12 cellular contexts compared by ENCODE assay signal in genomic region chr5:148966348-148966747, GRCh38.
DNase-seq lines count a peak whose midpoint lies in the region; ATAC-seq and TF ChIP-seq lines count a peak whose summit lies in the region.
"Had no signal": no experiment of that assay in that cellular context is flagged by ENCODE, and none has a peak within 500 bp of the region (broad histone marks: within the 10 kb centered on the region; RNA-seq: fewer than 3 reads in every experiment).

No MANE protein-coding gene starts in this region.

- H3K9me3 Mint-ChIP-seq in activated T-helper 2 cell treated with anti-CD3 and anti-CD28 coated beads, Interferon-gamma antibody, Interleukin-2, Interleukin-4, amounts not matched to agents 10 μg/mL and 5 μg/mL and 100 μg/mL, durations not matched to agents 14 hours and 24 hours and 36 hours = no peaks in the 10 kb centered on the region
- H3K9me3 Mint-ChIP-seq in activated CD4-positive, alpha-beta T cell treated with anti-CD3 and anti-CD28 coated beads, Interleukin-2, amount 10 ng/mL, durations not matched to agents 7 days and 5 days = peaks cover 4% of the 10 kb centered on the region
- no peaks in the 10 kb centered on the region for H3K9me3 Mint-ChIP-seq in effector memory CD8-positive, alpha-beta T cell
- H3K9me3 Mint-ChIP-seq: central memory CD8-positive, alpha-beta T cell; IgD-negative memory B cell had no signal

- H3K9ac ChIP-seq in rectal smooth muscle tissue (ENCODE audit: low read length) = no peak overlapping the region

- peaks cover 4% of the 10 kb centered on the region for H3K4me1 Mint-ChIP-seq in activated T-helper 2 cell treated with anti-CD3 and anti-CD28 coated beads, Interferon-gamma antibody, Interleukin-2, Interleukin-4, amounts not matched to agents 10 μg/mL and 5 μg/mL and 100 μg/mL, durations not matched to agents 14 hours and 24 hours and 36 hours (ENCODE audit: low read depth)
- H3K4me1 Mint-ChIP-seq in activated CD4-positive, alpha-beta T cell treated with anti-CD3 and anti-CD28 coated beads, Interleukin-2, amount 10 ng/mL, durations not matched to agents 7 days and 5 days = peaks cover 9% of the 10 kb centered on the region
- peaks cover 4 to 6% of the 10 kb centered on the region in 2 donors for H3K4me1 Mint-ChIP-seq in effector memory CD8-positive, alpha-beta T cell (ENCODE audit: low read depth in 2 of 2)

- peak in 3 of 4 donors; percentile 35 to 45 (median 35) for DNase-seq in body of pancreas
- DNase-seq in left ventricle myocardium inferior = no peak
- DNase-seq in activated T-helper 2 cell treated with anti-CD3 and anti-CD28 coated beads, Interferon-gamma antibody, Interleukin-2, Interleukin-4, amounts not matched to agents 10 μg/mL and 5 μg/mL and 100 μg/mL, durations not matched to agents 14 hours and 24 hours and 36 hours (ENCODE audit: low spot score) = no peak
- no peak for DNase-seq in activated CD4-positive, alpha-beta T cell treated with anti-CD3 and anti-CD28 coated beads, Interleukin-2, amount 10 ng/mL, durations not matched to agents 7 days and 5 days
- DNase-seq in LoVo (ENCODE audit: low spot score) = no peak
- DNase-seq in effector memory CD8-positive, alpha-beta T cell = no peak
- DNase-seq: activated naive CD4-positive, alpha-beta T cell; NCI-H1436 had no signal

- no peaks in the 10 kb centered on the region for H3K36me3 Mint-ChIP-seq in activated T-helper 2 cell treated with anti-CD3 and anti-CD28 coated beads, Interferon-gamma antibody, Interleukin-2, Interleukin-4, amounts not matched to agents 10 μg/mL and 5 μg/mL and 100 μg/mL, durations not matched to agents 14 hours and 24 hours and 36 hours (ENCODE audit: low read depth)
- peaks cover 2% of the 10 kb centered on the region for H3K36me3 Mint-ChIP-seq in activated CD4-positive, alpha-beta T cell treated with anti-CD3 and anti-CD28 coated beads, Interleukin-2, amount 10 ng/mL, durations not matched to agents 7 days and 5 days (ENCODE audit: low read depth)
- H3K36me3 Mint-ChIP-seq in effector memory CD8-positive, alpha-beta T cell (ENCODE audit: insufficient read depth) = no peaks in the 10 kb centered on the region
- H3K36me3 Mint-ChIP-seq: IgD-negative memory B cell had no signal

- no peak overlapping the region for H3K4me3 Mint-ChIP-seq in activated T-helper 2 cell treated with anti-CD3 and anti-CD28 coated beads, Interferon-gamma antibody, Interleukin-2, Interleukin-4, amounts not matched to agents 10 μg/mL and 5 μg/mL and 100 μg/mL, durations not matched to agents 14 hours and 24 hours and 36 hours (ENCODE audit: low read depth)
- no peak overlapping the region for H3K4me3 Mint-ChIP-seq in activated CD4-positive, alpha-beta T cell treated with anti-CD3 and anti-CD28 coated beads, Interleukin-2, amount 10 ng/mL, durations not matched to agents 7 days and 5 days
- no peak overlapping the region for H3K4me3 Mint-ChIP-seq in effector memory CD8-positive, alpha-beta T cell
- H3K4me3 Mint-ChIP-seq: central memory CD8-positive, alpha-beta T cell; IgD-negative memory B cell had no signal

- no peak for TF ChIP-seq POLR2A in body of pancreas (IDR thresholded peaks at IDR 0.05)

- CTCF ChIA-PET in activated CD4-positive, alpha-beta T cell treated with anti-CD3 and anti-CD28 coated beads, Interleukin-2, amount 10 ng/mL, durations not matched to agents 7 days and 5 days (lab: Charles Lee) = interaction anchor here (1.3 kb wide), 1 partner anchor 15 kb away, joined by 3 read pairs; no protein-coding TSS in a partner anchor

- H3K4me1 ChIP-seq in body of pancreas (peaks cover 15% of the 10 kb centered on the region), left ventricle myocardium inferior (peaks cover 53% of the 10 kb centered on the region), rectal smooth muscle tissue (ENCODE audit: control insufficient read depth, insufficient read depth, low read length) (no peaks in the 10 kb centered on the region)

- TF ChIP-seq CTCF in C4-2B (conservative IDR thresholded peaks at IDR 0.05) = no peak
- TF ChIP-seq CTCF in body of pancreas (IDR thresholded peaks at IDR 0.05) = no peak
- TF ChIP-seq CTCF in left ventricle myocardium inferior (IDR thresholded peaks at IDR 0.05; ENCODE audit: borderline replicate concordance) = no peak

- peak overlapping the region; percentile 58 for H3K27ac ChIP-seq in C4-2B
- H3K27ac ChIP-seq in body of pancreas = peak overlapping the region; percentile 27 to 77 (median 52)
- peak overlapping the region; percentile 81 for H3K27ac ChIP-seq in left ventricle myocardium inferior (replicated peaks)
- peak overlapping the region; percentile 16 for H3K27ac ChIP-seq in rectal smooth muscle tissue (ENCODE audit: low read depth, low read length)

- H3K27ac Mint-ChIP-seq in activated T-helper 2 cell treated with anti-CD3 and anti-CD28 coated beads, Interferon-gamma antibody, Interleukin-2, Interleukin-4, amounts not matched to agents 10 μg/mL and 5 μg/mL and 100 μg/mL, durations not matched to agents 14 hours and 24 hours and 36 hours = no peak overlapping the region
- no peak overlapping the region for H3K27ac Mint-ChIP-seq in activated CD4-positive, alpha-beta T cell treated with anti-CD3 and anti-CD28 coated beads, Interleukin-2, amount 10 ng/mL, durations not matched to agents 7 days and 5 days
- no peak overlapping the region for H3K27ac Mint-ChIP-seq in effector memory CD8-positive, alpha-beta T cell

- POLR2A ChIA-PET in activated CD4-positive, alpha-beta T cell treated with anti-CD3 and anti-CD28 coated beads, Interleukin-2, amount 10 ng/mL, durations not matched to agents 7 days and 5 days (lab: Charles Lee) = no interaction called here

- peaks cover 7% of the 10 kb centered on the region for H3K27me3 Mint-ChIP-seq in activated T-helper 2 cell treated with anti-CD3 and anti-CD28 coated beads, Interferon-gamma antibody, Interleukin-2, Interleukin-4, amounts not matched to agents 10 μg/mL and 5 μg/mL and 100 μg/mL, durations not matched to agents 14 hours and 24 hours and 36 hours (ENCODE audit: low read depth)
- peaks cover 9% of the 10 kb centered on the region for H3K27me3 Mint-ChIP-seq in activated CD4-positive, alpha-beta T cell treated with anti-CD3 and anti-CD28 coated beads, Interleukin-2, amount 10 ng/mL, durations not matched to agents 7 days and 5 days
- H3K27me3 Mint-ChIP-seq in effector memory CD8-positive, alpha-beta T cell = no peaks in the 10 kb centered on the region
- H3K27me3 Mint-ChIP-seq: central memory CD8-positive, alpha-beta T cell had no signal

- H3K36me3 ChIP-seq in body of pancreas (replicated peaks in 1 of 2; ENCODE audit: insufficient read depth in 1 of 2, low read depth in 2 of 2) (no peaks in the 10 kb centered on the region), left ventricle myocardium inferior (no peaks in the 10 kb centered on the region), rectal smooth muscle tissue (ENCODE audit: control insufficient read depth, insufficient read depth, low read length) (no peaks in the 10 kb centered on the region)

- intact Hi-C loops in body of pancreas (cut with DNase I) (no loop called here), left ventricle myocardium inferior (cut with micrococcal nuclease) (no loop called here)
- intact Hi-C loops in activated T-helper 2 cell treated with anti-CD3 and anti-CD28 coated beads, Interferon-gamma antibody, Interleukin-2, Interleukin-4, amounts not matched to agents 10 μg/mL and 5 μg/mL and 100 μg/mL, durations not matched to agents 14 hours and 24 hours and 36 hours (cut with micrococcal nuclease) = no loop called here

- no peaks in the 10 kb centered on the region for H3K27me3 ChIP-seq in body of pancreas
- H3K27me3 ChIP-seq in left ventricle myocardium inferior (ENCODE audit: low read depth) = no peaks in the 10 kb centered on the region
- no peaks in the 10 kb centered on the region for H3K27me3 ChIP-seq in rectal smooth muscle tissue (ENCODE audit: control insufficient read depth, insufficient read depth, low read length)

- 54 to 55% methylated on average over 4 of the region's 4 CpGs for WGBS in body of pancreas, 2 donors

- H3K4me3 ChIP-seq in body of pancreas (no peak overlapping the region), left ventricle myocardium inferior (no peak overlapping the region), rectal smooth muscle tissue (ENCODE audit: low read length) (no peak overlapping the region)

- peak; percentile 30 for ATAC-seq in body of pancreas
- ATAC-seq in effector memory CD8-positive, alpha-beta T cell (replicated peaks) = no peak

- no peaks in the 10 kb centered on the region for H3K9me3 ChIP-seq in body of pancreas
- no peaks in the 10 kb centered on the region for H3K9me3 ChIP-seq in left ventricle myocardium inferior (replicated peaks)

Comparison
In these comparisons a context has a peak if more than half of its experiments do, and no peak if none do; other contexts are left out.
1. H3K27ac ChIP-seq: peak in every context shown above with its lines; median percentile 81 in left ventricle myocardium inferior; 58 in C4-2B; 52 in body of pancreas; 16 in rectal smooth muscle tissue.
2. DNase-seq: peak in body of pancreas (3 of 4); none in left ventricle myocardium inferior (single experiment), activated T-helper 2 cell treated with anti-CD3 and anti-CD28 coated beads, Interferon-gamma antibody, Interleukin-2, Interleukin-4, amounts not matched to agents 10 μg/mL and 5 μg/mL and 100 μg/mL, durations not matched to agents 14 hours and 24 hours and 36 hours (single experiment), activated CD4-positive, alpha-beta T cell treated with anti-CD3 and anti-CD28 coated beads, Interleukin-2, amount 10 ng/mL, durations not matched to agents 7 days and 5 days (single experiment), LoVo (single experiment) and effector memory CD8-positive, alpha-beta T cell (0 of 3).